In genomic region chr6:107600111-107600510, GRCh38 we compare ENCODE assay signal across 12 cellular contexts.
"Had no signal": no experiment of that assay in that cellular context is flagged by ENCODE, and none has a peak within 500 bp of the region (broad histone marks: within the 10 kb centered on the region; RNA-seq: fewer than 3 reads in every experiment).

No MANE protein-coding gene starts in this region.

- H3K36me3 Mint-ChIP-seq: activated naive CD4-positive, alpha-beta T cell treated with anti-CD3 and anti-CD28 coated beads, Interleukin-2, amount 50 U/mL, for 24 hours had no signal

- H3K4me3 Mint-ChIP-seq: activated naive CD4-positive, alpha-beta T cell treated with anti-CD3 and anti-CD28 coated beads, Interleukin-2, amount 50 U/mL, for 24 hours; brain had no signal

- H2AFZ ChIP-seq: hepatocyte had no signal

- H3K27ac ChIP-seq: hepatocyte, skin epidermis, tibial artery, vagina had no signal

- H3K4me3 ChIP-seq: hepatocyte, lung, skin epidermis, tibial artery, vagina had no signal

- H3K36me3 ChIP-seq: tibial artery, vagina had no signal

- H3K27ac Mint-ChIP-seq: activated naive CD4-positive, alpha-beta T cell treated with anti-CD3 and anti-CD28 coated beads, Interleukin-2, amount 50 U/mL, for 24 hours; activated T-helper 2 cell treated with anti-CD3 and anti-CD28 coated beads, Interferon-gamma antibody, Interleukin-2, Interleukin-4, amounts not matched to agents 10 μg/mL and 5 μg/mL and 100 μg/mL, durations not matched to agents 14 hours and 24 hours and 36 hours had no signal

- H3K9me3 Mint-ChIP-seq: activated naive CD4-positive, alpha-beta T cell treated with anti-CD3 and anti-CD28 coated beads, Interleukin-2, amount 50 U/mL, for 24 hours; activated T-helper 2 cell treated with anti-CD3 and anti-CD28 coated beads, Interferon-gamma antibody, Interleukin-2, Interleukin-4, amounts not matched to agents 10 μg/mL and 5 μg/mL and 100 μg/mL, durations not matched to agents 14 hours and 24 hours and 36 hours; brain had no signal

- H3K4me1 Mint-ChIP-seq: activated naive CD4-positive, alpha-beta T cell treated with anti-CD3 and anti-CD28 coated beads, Interleukin-2, amount 50 U/mL, for 24 hours had no signal

- H3K4me2 ChIP-seq: hepatocyte had no signal

- H3K9me3 ChIP-seq: tibial artery, vagina had no signal

- DNase-seq: amniotic stem cell, dermis blood vessel endothelial cell, erythroblast, retina, tibial artery had no signal

- H3K27me3 ChIP-seq: hepatocyte, tibial artery, vagina had no signal
